ENCODE assay signal across 20 cellular contexts in the genomic region with DNA sequence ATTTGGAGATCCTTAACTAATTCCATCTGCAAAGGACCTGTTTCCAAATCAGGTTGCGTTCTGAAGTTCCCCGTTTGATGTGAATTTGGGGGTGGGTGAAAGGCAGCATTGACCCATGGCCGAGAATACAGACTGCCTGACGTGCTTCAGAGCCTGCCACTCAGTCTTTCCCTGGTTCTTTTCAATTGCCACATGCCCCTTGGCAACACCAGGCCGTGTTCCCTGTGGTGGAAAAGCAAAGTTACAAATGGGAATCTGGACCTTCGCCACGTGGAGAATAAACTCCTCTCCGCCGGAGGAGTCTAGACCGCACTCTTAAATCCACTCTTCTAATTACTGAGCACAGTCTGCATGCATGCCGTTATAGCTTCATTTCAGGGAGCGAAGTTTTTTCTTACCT.
"Had no signal": no experiment of that assay in that cellular context is flagged by ENCODE, and none has a peak within 500 bp of the region (broad histone marks: within the 10 kb centered on the region; RNA-seq: fewer than 3 reads in every experiment).

No MANE protein-coding gene starts in this region.

- H3K36me3 Mint-ChIP-seq: memory B cell; naive B cell; natural killer cell treated with Interleukin-12 subunit alpha and Interleukin-12 subunit beta and Interleukin-15 and Interleukin-18, amount 100 ng/mL, for 72 hours had no signal

- H3K9me3 Mint-ChIP-seq: natural killer cell treated with Interleukin-12 subunit alpha and Interleukin-12 subunit beta and Interleukin-15 and Interleukin-18, amount 100 ng/mL, for 72 hours; type B pancreatic cell had no signal

- H3K4me3 Mint-ChIP-seq: memory B cell; naive B cell; natural killer cell treated with Interleukin-12 subunit alpha and Interleukin-12 subunit beta and Interleukin-15 and Interleukin-18, amount 100 ng/mL, for 72 hours; type B pancreatic cell had no signal

- ATAC-seq: left lobe of liver; natural killer cell treated with Interleukin-12 subunit alpha and Interleukin-12 subunit beta and Interleukin-15 and Interleukin-18, amount 100 ng/mL, for 72 hours; right lobe of liver had no signal

- H3K27ac ChIP-seq: ovary, right lobe of liver, stomach, testis, tibial artery had no signal

- H3K27me3 ChIP-seq: ovary, right lobe of liver, testis, tibial artery had no signal

- H3K4me1 Mint-ChIP-seq: memory B cell, naive B cell had no signal

- H3K27me3 Mint-ChIP-seq: memory B cell, naive B cell had no signal

- H3K9me3 ChIP-seq: ovary, right lobe of liver, testis, tibial artery had no signal

- DNase-seq: cerebellar nuclear complex; cortex of kidney; kidney; naive B cell; occipital lobe; ovary; right lobe of liver; stimulated activated CD4-positive, alpha-beta T cell treated with anti-CD3 and anti-CD28 coated beads, Interleukin-12 subunit alpha, Interleukin-12 subunit beta, amount 100 ng/mL, for 4 hours; stimulated activated CD4-positive, alpha-beta T cell treated with anti-CD3 and anti-CD28 coated beads, Interleukin-1b, Interleukin-23, amount 100 ng/mL, for 48 hours; stimulated activated CD4-positive, alpha-beta T cell treated with anti-CD3 and anti-CD28 coated beads, Interleukin-4, amount 100 ng/mL, for 1 hour; stimulated activated CD8-positive, alpha-beta memory T cell treated with anti-CD3 and anti-CD28 coated beads, Interleukin-4, amount 100 ng/mL, for 48 hours; stimulated activated naive CD4-positive, alpha-beta T cell treated with Interleukin-2 at 50 U/mL for 16 hours; stomach; substantia nigra; testis; tibial artery had no signal

- H3K27ac Mint-ChIP-seq: memory B cell; naive B cell; natural killer cell treated with Interleukin-12 subunit alpha and Interleukin-12 subunit beta and Interleukin-15 and Interleukin-18, amount 100 ng/mL, for 72 hours; type B pancreatic cell had no signal
